Comparison of ENCODE assay signal across 21 cellular contexts in the genomic region with DNA sequence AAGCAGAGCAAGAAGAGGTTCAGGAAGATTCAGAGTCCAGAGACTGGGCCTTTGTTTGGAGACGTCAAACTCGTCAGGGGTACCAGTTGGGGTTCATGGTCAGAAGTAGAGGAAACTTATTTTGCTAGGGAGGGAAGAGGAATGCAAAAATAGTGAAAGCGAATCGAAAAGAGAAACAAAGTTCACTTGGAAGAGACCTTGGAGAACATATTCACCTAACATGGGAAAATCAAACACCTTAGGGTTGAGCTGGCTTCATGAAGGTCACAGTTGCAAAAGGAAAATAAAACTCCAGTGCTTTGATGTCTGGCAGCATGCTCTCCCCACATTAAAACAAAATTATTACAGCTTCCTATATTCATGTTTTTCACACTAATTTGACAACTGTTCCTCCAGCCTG.
DNase-seq lines count a peak whose midpoint lies in the region; ATAC-seq, FAIRE-seq and TF ChIP-seq lines count a peak whose summit lies in the region.
"Had no signal": no experiment of that assay in that cellular context is flagged by ENCODE, and none has a peak within 500 bp of the region (broad histone marks: within the 10 kb centered on the region; RNA-seq: fewer than 3 reads in every experiment).

No MANE protein-coding gene starts in this region.

- TF ChIP-seq CTCF in HepG2 (CRISPR knock-in tag; IDR thresholded peaks at IDR 0.05) (no peak), right lobe of liver (IDR thresholded peaks at IDR 0.05) (no peak), H1 (IDR thresholded peaks at IDR 0.05; ENCODE audit: control extremely low read depth in 1 of 3, insufficient read depth in 1 of 3, low read depth in 1 of 3, low read length in 3 of 3) (no peak)

- CTCF ChIA-PET in HepG2 (lab: Yijun Ruan, JAX; ENCODE audit: low intra/inter-chr PET ratio, low total read pairs) = no interaction called here
- CTCF ChIA-PET in H1 (lab: Charles Lee; ENCODE audit: partially characterized antibody) = no interaction called here

- no peak overlapping the region for H3K14ac ChIP-seq in H1 (ENCODE audit: insufficient read length)

- H3K23ac ChIP-seq in H1 (ENCODE audit: insufficient read length) = no peak overlapping the region

- peaks cover 15% of the 10 kb centered on the region for H3K4me1 ChIP-seq in HepG2 (ENCODE audit: insufficient read depth, low read length)
- H3K4me1 ChIP-seq in right lobe of liver = no peaks in the 10 kb centered on the region
- H3K4me1 ChIP-seq in H1 (replicated peaks in 1 of 4; ENCODE audit: control insufficient read depth in 3 of 4, insufficient read depth in 4 of 4, low read length in 3 of 4) = no peaks in the 10 kb centered on the region
- H3K4me1 ChIP-seq: A549; BLaER1 treated with 17β-estradiol and CSF1 and Interleukin-3, amounts not matched to agents 10 nM and 100 nM; Caco-2 had no signal

- no peak overlapping the region for H2BK5ac ChIP-seq in H1 (ENCODE audit: low read depth, low read length)

- H3K79me1 ChIP-seq in H1 (ENCODE audit: low read depth, low read length) = no peaks in the 10 kb centered on the region

- H3K36me3 Mint-ChIP-seq in activated naive CD8-positive, alpha-beta T cell treated with anti-CD3 and anti-CD28 coated beads, Interleukin-2, amount 50 U/mL, for 24 hours (ENCODE audit: low read depth) = no peaks in the 10 kb centered on the region
- H3K36me3 Mint-ChIP-seq: CD8-positive, alpha-beta T cell had no signal

- H3K23me2 ChIP-seq in H1 (ENCODE audit: low read depth, low read length) = no peaks in the 10 kb centered on the region

- H2AK5ac ChIP-seq in H1 (ENCODE audit: low read depth, low read length) = no peak overlapping the region

- no peak overlapping the region for H4K5ac ChIP-seq in H1 (ENCODE audit: insufficient read length, low read depth, low read length)

- H3K4me3 ChIP-seq in HepG2 (replicated peaks in 1 of 3; ENCODE audit: insufficient read depth in 1 of 3, low read depth in 2 of 3, low read length in 3 of 3) (peak overlapping the region in 2 of 3 experiments; percentile 11 to 44; a peak in 1 of 6 replicates), right lobe of liver (no peak overlapping the region), H1 (ENCODE audit: extremely low read depth in 1 of 4, insufficient read depth in 2 of 4, low read depth in 3 of 4, low read length in 4 of 4) (no peak overlapping the region)
- H3K4me3 ChIP-seq: A549; BLaER1 treated with 17β-estradiol and CSF1 and Interleukin-3, amounts not matched to agents 10 nM and 100 nM; GM12878 had no signal

- TF ChIP-seq POLR2A in HepG2 (IDR thresholded peaks at IDR 0.05; ENCODE audit: insufficient read depth in 1 of 2, low read depth in 2 of 2, low read length in 2 of 2) (no peak), right lobe of liver (IDR thresholded peaks at IDR 0.05) (no peak), H1 (IDR thresholded peaks at IDR 0.05; ENCODE audit: control extremely low read depth in 1 of 2, low read depth in 2 of 2, low read length in 2 of 2) (no peak)

- H3K27ac ChIP-seq in HepG2 (ENCODE audit: extremely low read length, insufficient read depth, low read length) (peak overlapping the region; percentile 55), right lobe of liver (no peak overlapping the region), H1 (ENCODE audit: low read depth, low read length) (no peak overlapping the region)
- H3K27ac ChIP-seq: 22Rv1; A549; BLaER1 treated with 17β-estradiol and CSF1 and Interleukin-3, amounts not matched to agents 10 nM and 100 nM; C4-2B had no signal

- WGBS in HepG2 (ENCODE audit: low lambda C conversion rate) = 5% methylated on average over 4 of the region's 4 CpGs
- WGBS in right lobe of liver (ENCODE audit: insufficient coverage, low coverage, low lambda C conversion rate, missing lambda C conversion rate) = 69% methylated on average over 4 of the region's 4 CpGs
- 91% methylated on average over 4 of the region's 4 CpGs; no CpG with 5 or more reads in 1 of the 2 experiments for WGBS in H1 (ENCODE audit: extremely low coverage in 1 of 2, insufficient coverage in 1 of 2, insufficient read length in 1 of 2, insufficient replicate concordance in 2 of 2, low coverage in 1 of 2, low lambda C conversion rate in 2 of 2, missing lambda C conversion rate in 1 of 2), 2 experiments

- H4K20me1 ChIP-seq in HepG2 (ENCODE audit: insufficient read depth, low read length) = no peaks in the 10 kb centered on the region
- H4K20me1 ChIP-seq in H1 (replicated peaks in 1 of 2; ENCODE audit: control insufficient read depth in 1 of 2, insufficient read depth in 2 of 2, low read length in 2 of 2) = no peaks in the 10 kb centered on the region
- H4K20me1 ChIP-seq: BLaER1 treated with 17β-estradiol and CSF1 and Interleukin-3, amounts not matched to agents 10 nM and 100 nM had no signal

- DNase-seq in HepG2 (ENCODE audit: low spot score) (peak; percentile 58), right lobe of liver (no peak), H1 (ENCODE audit: low read depth in 1 of 2, low spot score in 2 of 2) (no peak), GF-D8 (lab: John Stamatoyannopoulos, UW) (no peak)
- DNase-seq in activated naive CD8-positive, alpha-beta T cell treated with anti-CD3 and anti-CD28 coated beads, Interleukin-2, amount 50 U/mL, for 24 hours = no peak
- DNase-seq: AML-193; Caco-2; Calu3; CD4-positive, alpha-beta T cell; CD8-positive, alpha-beta T cell; DMS79 treated with DMSO at 0.1 percent for 48 hours had no signal

- no TSS peak for BruUV-seq in HepG2 (replicated peaks; lab: Mats Ljungman, UMichigan)

- intact Hi-C loops in HepG2 (cut with micrococcal nuclease; ENCODE audit: unreplicated experiment) (no loop called here), right lobe of liver (cut with DNase I) (no loop called here)

- H3K79me2 ChIP-seq in HepG2 (ENCODE audit: insufficient read depth, low read length) (no peaks in the 10 kb centered on the region), H1 (ENCODE audit: control insufficient read depth in 1 of 2, insufficient read depth in 2 of 2, low read length in 2 of 2) (no peaks in the 10 kb centered on the region)

- TF ChIP-seq EP300 in HepG2 (IDR thresholded peaks at IDR 0.05; ENCODE audit: low read depth in 2 of 2, low read length in 2 of 2) (peak in 1 of 2 experiments; percentile 72; a peak in 2 of 4 replicates), HepG2 (CRISPR knock-in tag; IDR thresholded peaks at IDR 0.05; ENCODE audit: borderline replicate concordance) (no peak), H1 (IDR thresholded peaks at IDR 0.05; ENCODE audit: borderline replicate concordance in 1 of 2, low read depth in 2 of 2, low read length in 2 of 2) (no peak)

- H3K36me3 ChIP-seq in HepG2 (replicated peaks in 1 of 2; ENCODE audit: control insufficient read depth in 1 of 2, insufficient read depth in 2 of 2, low read length in 2 of 2) (no peaks in the 10 kb centered on the region), right lobe of liver (no peaks in the 10 kb centered on the region), H1 (ENCODE audit: control insufficient read depth in 2 of 4, insufficient read depth in 4 of 4, low read length in 3 of 4) (no peaks in the 10 kb centered on the region)
- H3K36me3 ChIP-seq: BLaER1 treated with 17β-estradiol and CSF1 and Interleukin-3, amounts not matched to agents 10 nM and 100 nM had no signal

- no peak overlapping the region for H3K18ac ChIP-seq in H1 (ENCODE audit: extremely low read depth, low read length)

- no peak overlapping the region for H3K27ac Mint-ChIP-seq in activated naive CD8-positive, alpha-beta T cell treated with anti-CD3 and anti-CD28 coated beads, Interleukin-2, amount 50 U/mL, for 24 hours
- H3K27ac Mint-ChIP-seq: B cell; CD4-positive, alpha-beta T cell; CD8-positive, alpha-beta T cell had no signal

- H4K8ac ChIP-seq in H1 (ENCODE audit: extremely low read depth, insufficient read depth, low read length) = no peak overlapping the region

- no peak for FAIRE-seq in HepG2 (lab: Jason Lieb, UNC)
- no peak for FAIRE-seq in H1 (lab: Jason Lieb, UNC)
- FAIRE-seq: A549, D721Med, G401.6, GM12878, GM12892, GM18507 had no signal

- no peak for TF ChIP-seq RAD21 in HepG2 (CRISPR knock-in tag; IDR thresholded peaks at IDR 0.05)
- no peak for TF ChIP-seq RAD21 in H1 (IDR thresholded peaks at IDR 0.05 in 1 of 2, conservative IDR thresholded peaks at IDR 0.05 in 1 of 2; ENCODE audit: low read depth in 2 of 2, low read length in 2 of 2)

- H3K4me2 ChIP-seq in HepG2 (ENCODE audit: low read depth, low read length) = peak overlapping the region; percentile 58
- H3K4me2 ChIP-seq in H1 (ENCODE audit: insufficient read depth in 1 of 2, low read depth in 2 of 2, low read length in 2 of 2) = no peak overlapping the region
- H3K4me2 ChIP-seq: A549; BLaER1 treated with 17β-estradiol and CSF1 and Interleukin-3, amounts not matched to agents 10 nM and 100 nM had no signal

- H2BK12ac ChIP-seq in H1 (ENCODE audit: low read depth, low read length) = no peak overlapping the region

- H2BK20ac ChIP-seq in H1 (ENCODE audit: low read length) = no peak overlapping the region

- H2BK120ac ChIP-seq in H1 (replicated peaks; ENCODE audit: low read depth, low read length) = no peak overlapping the region

- POLR2A ChIA-PET in HepG2 (lab: Yijun Ruan, JAX) (interaction anchor here (1.2 to 1.4 kb wide), 2 partner anchors 19 to 29 kb away, joined by 3 to 4 read pairs; no protein-coding TSS in a partner anchor), H1 (lab: Charles Lee; ENCODE audit: partially characterized antibody) (no interaction called here)

- no peaks in the 10 kb centered on the region for H3K27me3 Mint-ChIP-seq in activated naive CD8-positive, alpha-beta T cell treated with anti-CD3 and anti-CD28 coated beads, Interleukin-2, amount 50 U/mL, for 24 hours
- H3K27me3 Mint-ChIP-seq: B cell; CD4-positive, alpha-beta T cell had no signal

- H2AFZ ChIP-seq in HepG2 (ENCODE audit: low read length) (no peak overlapping the region), H1 (ENCODE audit: low read length) (peak overlapping the region; percentile 70; the same call in 1 of the 2 replicates)

- in situ Hi-C loops in HepG2 (cut with HindIII; ENCODE audit: extremely low pct_ligation_motif_present, low pct_unique_long_range_greater_than_20kb) = no loop called here

- H2BK15ac ChIP-seq in H1 (ENCODE audit: low read length) = no peak overlapping the region

- peak; percentile 74 for ATAC-seq in HepG2
- ATAC-seq in right lobe of liver = no peak
- ATAC-seq in activated naive CD8-positive, alpha-beta T cell treated with anti-CD3 and anti-CD28 coated beads, Interleukin-2, amount 50 U/mL, for 24 hours = no peak
- ATAC-seq: A549; CD8-positive, alpha-beta T cell; GM12878 had no signal

- H3K9me3 ChIP-seq in HepG2 (ENCODE audit: low read length) (no peaks in the 10 kb centered on the region), right lobe of liver (no peaks in the 10 kb centered on the region), H1 (ENCODE audit: insufficient read depth in 2 of 2, low read depth in 1 of 2, low read length in 1 of 2) (no peaks in the 10 kb centered on the region)
- H3K9me3 ChIP-seq: A549; BLaER1 treated with 17β-estradiol and CSF1 and Interleukin-3, amounts not matched to agents 10 nM and 100 nM; Caco-2 had no signal

- H3K56ac ChIP-seq in H1 (replicated peaks; ENCODE audit: insufficient read length, low read depth, low read length) = no peak overlapping the region

- no peaks in the 10 kb centered on the region for H3K4me1 Mint-ChIP-seq in activated naive CD8-positive, alpha-beta T cell treated with anti-CD3 and anti-CD28 coated beads, Interleukin-2, amount 50 U/mL, for 24 hours
- H3K4me1 Mint-ChIP-seq: B cell had no signal

- H3K4me3 Mint-ChIP-seq in activated naive CD8-positive, alpha-beta T cell treated with anti-CD3 and anti-CD28 coated beads, Interleukin-2, amount 50 U/mL, for 24 hours = no peak overlapping the region
- H3K4me3 Mint-ChIP-seq: B cell; CD4-positive, alpha-beta T cell; CD8-positive, alpha-beta T cell had no signal

- no peaks in the 10 kb centered on the region for H3K9me3 Mint-ChIP-seq in activated naive CD8-positive, alpha-beta T cell treated with anti-CD3 and anti-CD28 coated beads, Interleukin-2, amount 50 U/mL, for 24 hours
- H3K9me3 Mint-ChIP-seq: CD8-positive, alpha-beta T cell had no signal

- H3K4ac ChIP-seq in H1 (replicated peaks; ENCODE audit: insufficient read length, low read depth, low read length) = no peak overlapping the region

- H3K27me3 ChIP-seq in HepG2 (ENCODE audit: control insufficient read depth in 1 of 2, insufficient read depth in 2 of 2, low read length in 2 of 2) = no peaks in the 10 kb centered on the region
- H3K27me3 ChIP-seq in right lobe of liver = no peaks in the 10 kb centered on the region
- H3K27me3 ChIP-seq in H1 (replicated peaks in 1 of 4; ENCODE audit: control insufficient read depth in 3 of 4, extremely low read depth in 1 of 4, insufficient read depth in 3 of 4, low read length in 3 of 4) = no peaks in the 10 kb centered on the region
- H3K27me3 ChIP-seq: BLaER1 treated with 17β-estradiol and CSF1 and Interleukin-3, amounts not matched to agents 10 nM and 100 nM had no signal

- H3K9ac ChIP-seq in HepG2 (ENCODE audit: insufficient read depth, low read depth, low read length) (no peak overlapping the region), H1 (replicated peaks in 1 of 4; ENCODE audit: extremely low read depth in 1 of 4, low read depth in 3 of 4, low read length in 3 of 4) (no peak overlapping the region)
- H3K9ac ChIP-seq: BLaER1 treated with 17β-estradiol and CSF1 and Interleukin-3, amounts not matched to agents 10 nM and 100 nM had no signal

- H4K91ac ChIP-seq in H1 (replicated peaks; ENCODE audit: insufficient read length, low read length) = no peak overlapping the region

Comparison
In these comparisons a context has a peak if more than half of its experiments do, and no peak if none do; other contexts are left out.
1. H3K4me3 ChIP-seq: peak in HepG2 (2 of 3); none in right lobe of liver (0 of 3) and H1 (0 of 4).
2. Of the 41 proteins assayed by ChIP-seq in both HepG2 and H1: peak only in HepG2: ASH2L and SRF; only in H1: none; in both: none; in neither: 38; mixed calls (peak in some experiments, not most) for 1.